25 cellular contexts compared by ENCODE assay signal in the genomic region with DNA sequence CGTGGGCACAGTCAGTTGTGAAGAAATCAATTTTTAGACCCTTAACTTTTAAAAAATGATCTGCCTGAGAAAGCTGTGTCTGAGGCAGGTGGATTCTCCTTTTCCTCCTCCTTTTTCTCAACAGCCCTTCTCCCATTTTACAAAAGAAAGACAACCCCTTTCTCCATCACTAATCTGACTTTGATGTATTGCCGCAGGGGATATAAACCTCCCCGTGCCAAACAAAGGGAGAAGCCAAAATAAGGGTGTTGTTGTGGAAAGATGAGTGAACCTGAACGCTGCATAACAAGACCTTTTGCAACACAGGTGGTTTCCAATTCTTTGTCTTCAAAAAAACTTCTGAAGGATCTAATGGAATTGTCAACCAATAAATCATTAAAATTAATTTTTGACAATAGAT.
"Had no signal": no experiment of that assay in that cellular context is flagged by ENCODE, and none has a peak within 500 bp of the region (broad histone marks: within the 10 kb centered on the region; RNA-seq: fewer than 3 reads in every experiment).

No MANE protein-coding gene starts in this region.

- ATAC-seq: left lung; mucosa of descending colon; natural killer cell treated with Interleukin-12 subunit alpha and Interleukin-12 subunit beta and Interleukin-15 and Interleukin-18, amount 100 ng/mL, for 72 hours; pancreas; right lobe of liver; stimulated activated naive B cell treated with anti-CD40 and anti-IgM and Interleukin-4, amounts not matched to agents 10 μg/mL and 1 μg/mL and 100 μg/mL, for 72 hours; upper lobe of right lung had no signal

- DNase-seq: dorsolateral prefrontal cortex; effector CD4-positive, alpha-beta T cell; hypothalamus; left lung; mesenchymal stem cell; mucosa of descending colon; naive B cell; pancreas; right lobe of liver; small intestine; stimulated activated CD4-positive, alpha-beta T cell treated with anti-CD3 and anti-CD28 coated beads, Interleukin-15, amount 100 ng/mL, for 24 hours; stimulated activated CD4-positive, alpha-beta T cell treated with anti-CD3 and anti-CD28 coated beads, Interleukin-2, amount 100 ng/mL, for 48 hours; stimulated activated naive B cell treated with anti-CD40 and anti-IgM and Interleukin-4, amounts not matched to agents 10 μg/mL and 1 μg/mL and 100 μg/mL, for 72 hours; transverse colon; upper lobe of right lung had no signal

- FAIRE-seq: frontal cortex, keratinocyte, small intestine had no signal

- H3K27ac ChIP-seq: dorsolateral prefrontal cortex, left lung, neutrophil, pancreas, right lobe of liver, suprapubic skin, transverse colon, upper lobe of right lung, vagina had no signal

- H3K27me3 ChIP-seq: left lung, right lobe of liver, suprapubic skin, transverse colon, upper lobe of right lung, vagina had no signal

- H3K4me1 Mint-ChIP-seq: mesothelial cell of epicardium, neural crest cell had no signal

- H3K4me1 ChIP-seq: left lung, pancreas, right lobe of liver, suprapubic skin, transverse colon, upper lobe of right lung, vagina had no signal

- H3K27me3 Mint-ChIP-seq: naive B cell; stimulated activated naive B cell treated with anti-CD40 and anti-IgM and Interleukin-4, amounts not matched to agents 10 μg/mL and 1 μg/mL and 100 μg/mL, for 72 hours; stimulated activated naive CD8-positive, alpha-beta T cell treated with anti-CD3 and anti-CD28 coated beads, Interleukin-15, Interleukin-2, amounts not matched to agents 100 ng/mL and 50 ng/mL, for 24 hours had no signal

- H3K4me3 ChIP-seq: dorsolateral prefrontal cortex, left lung, mucosa of descending colon, pancreas, right lobe of liver, suprapubic skin, transverse colon, upper lobe of right lung, vagina had no signal

- H3K9me3 Mint-ChIP-seq: natural killer cell treated with Interleukin-12 subunit alpha and Interleukin-12 subunit beta and Interleukin-15 and Interleukin-18, amount 100 ng/mL, for 72 hours; stimulated activated naive B cell treated with anti-CD40 and anti-IgM and Interleukin-4, amounts not matched to agents 10 μg/mL and 1 μg/mL and 100 μg/mL, for 72 hours; stimulated activated naive CD8-positive, alpha-beta T cell treated with anti-CD3 and anti-CD28 coated beads, Interleukin-15, Interleukin-2, amounts not matched to agents 100 ng/mL and 50 ng/mL, for 24 hours had no signal

- H3K27ac Mint-ChIP-seq: mesothelial cell of epicardium; naive B cell; natural killer cell treated with Interleukin-12 subunit alpha and Interleukin-12 subunit beta and Interleukin-15 and Interleukin-18, amount 100 ng/mL, for 72 hours; progenitor cell of endocrine pancreas; stimulated activated naive B cell treated with anti-CD40 and anti-IgM and Interleukin-4, amounts not matched to agents 10 μg/mL and 1 μg/mL and 100 μg/mL, for 72 hours; stimulated activated naive CD8-positive, alpha-beta T cell treated with anti-CD3 and anti-CD28 coated beads, Interleukin-15, Interleukin-2, amounts not matched to agents 100 ng/mL and 50 ng/mL, for 24 hours had no signal

- H3K36me3 Mint-ChIP-seq: mesothelial cell of epicardium; naive B cell; natural killer cell treated with Interleukin-12 subunit alpha and Interleukin-12 subunit beta and Interleukin-15 and Interleukin-18, amount 100 ng/mL, for 72 hours; stimulated activated naive B cell treated with anti-CD40 and anti-IgM and Interleukin-4, amounts not matched to agents 10 μg/mL and 1 μg/mL and 100 μg/mL, for 72 hours had no signal

- H3K36me3 ChIP-seq: left lung, neutrophil, pancreas, right lobe of liver, suprapubic skin, transverse colon, upper lobe of right lung, vagina had no signal

- H3K9me3 ChIP-seq: left lung, mucosa of descending colon, neutrophil, pancreas, right lobe of liver, suprapubic skin, transverse colon, upper lobe of right lung, vagina had no signal

- H3K4me3 Mint-ChIP-seq: mesothelial cell of epicardium; naive B cell; natural killer cell treated with Interleukin-12 subunit alpha and Interleukin-12 subunit beta and Interleukin-15 and Interleukin-18, amount 100 ng/mL, for 72 hours; neural crest cell; stimulated activated naive B cell treated with anti-CD40 and anti-IgM and Interleukin-4, amounts not matched to agents 10 μg/mL and 1 μg/mL and 100 μg/mL, for 72 hours; stimulated activated naive CD8-positive, alpha-beta T cell treated with anti-CD3 and anti-CD28 coated beads, Interleukin-15, Interleukin-2, amounts not matched to agents 100 ng/mL and 50 ng/mL, for 24 hours had no signal
